ENCODE assay signal across 7 cellular contexts in the genomic region with DNA sequence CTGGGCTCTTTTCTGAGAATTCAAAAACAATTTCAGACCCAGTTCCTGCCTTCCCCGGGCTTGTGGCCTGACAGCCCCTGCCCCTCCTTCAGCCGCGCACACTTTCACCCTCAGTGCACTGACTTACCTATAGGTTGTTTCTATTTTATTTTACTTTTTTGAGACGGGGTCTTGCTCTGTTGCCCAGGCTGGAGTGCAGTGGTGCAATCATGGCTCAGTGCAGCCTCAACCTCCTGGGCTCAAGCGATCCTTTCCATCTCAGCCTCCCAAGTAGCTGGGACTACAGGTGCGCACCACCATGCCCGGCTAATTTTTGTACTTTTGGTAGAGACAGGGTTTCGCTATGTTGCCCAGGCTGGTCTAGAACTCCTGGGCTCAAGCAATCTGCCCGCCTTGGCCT. TPM values are rescaled to one million over a fixed set of nuclear protein-coding genes. Genes with fewer than 3 reads are reported as not detected.
"Had no signal": no experiment of that assay in that cellular context is flagged by ENCODE, and none has a peak within 500 bp of the region (broad histone marks: within the 10 kb centered on the region; RNA-seq: fewer than 3 reads in every experiment).

No MANE protein-coding gene starts in this region.

RNA-seq across cellular contexts. Expression of a gene that starts 1.5 kb away (rescaled TPM):
- total RNA-seq: GM23248, GM23338, H1, H4, H7, H9, HFFc6 had no signal
- polyA plus RNA-seq: GM23248, GM23338 had no signal
